33 cellular contexts compared by ENCODE assay signal in the genomic region with DNA sequence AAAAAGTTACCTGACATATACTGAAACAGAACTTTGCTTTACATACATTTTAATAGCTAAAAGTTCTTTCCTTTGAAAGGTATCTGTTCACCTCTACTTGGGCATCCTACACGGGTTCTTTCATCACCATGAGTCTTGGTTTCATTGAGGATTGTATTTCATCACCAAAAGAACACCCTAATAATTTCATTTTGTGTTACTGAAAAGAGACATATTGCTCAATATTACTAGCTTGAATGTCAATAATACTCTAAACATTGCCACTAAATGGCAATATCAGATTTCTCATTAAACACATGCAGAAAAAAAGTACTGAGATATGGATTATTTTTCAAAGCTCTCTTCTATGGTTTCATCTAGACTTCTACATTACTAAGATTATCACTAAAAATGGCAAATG.
"Had no signal": no experiment of that assay in that cellular context is flagged by ENCODE, and none has a peak within 500 bp of the region (broad histone marks: within the 10 kb centered on the region; RNA-seq: fewer than 3 reads in every experiment).

No MANE protein-coding gene starts in this region.

- H3K9me3 ChIP-seq: MG63, SJCRH30 had no signal

- H2AFZ ChIP-seq: PC-9 had no signal

- H3K4me2 ChIP-seq: PC-9 had no signal

- H3K4me1 ChIP-seq: SJCRH30 had no signal

- H3K27me3 ChIP-seq: MG63, SJCRH30 had no signal

- ATAC-seq: Panc1, Right ventricle myocardium inferior, SK-N-SH treated with all-trans-retinoic acid at 6 μM for 48 hours had no signal

- H3K4me3 ChIP-seq: MG63, PC-9, SJCRH30, SK-N-MC had no signal

- DNase-seq: Kasumi-1, MG63, NCI-H1048, NCI-H1092 treated with DMSO at 0.1 percent for 48 hours, NCI-H1105 treated with DMSO at 0.1 percent for 48 hours, NCI-H1417, NCI-H1436, NCI-H146, NCI-H1694, NCI-H187, NCI-H1930, NCI-H2029 treated with DMSO at 0.1 percent for 48 hours, NCI-H2081 treated with DMSO at 0.1 percent for 48 hours, NCI-H2107, NCI-H2171, NCI-H226, NCI-H446 treated with DMSO at 0.1 percent for 48 hours, NCI-H510A, NCI-H524, NCI-H526, NCI-H69, NCI-H748 treated with DMSO at 0.1 percent for 48 hours, NCI-H82, SHP77, SIG-M5, SJCRH30 had no signal

- FAIRE-seq: RCC 7860 had no signal

- H3K36me3 ChIP-seq: MG63, SJCRH30 had no signal

- H3K27ac ChIP-seq: PC-9, RWPE1, SJCRH30, SK-N-MC had no signal
